2 cellular contexts compared by ENCODE assay signal in the genomic region with DNA sequence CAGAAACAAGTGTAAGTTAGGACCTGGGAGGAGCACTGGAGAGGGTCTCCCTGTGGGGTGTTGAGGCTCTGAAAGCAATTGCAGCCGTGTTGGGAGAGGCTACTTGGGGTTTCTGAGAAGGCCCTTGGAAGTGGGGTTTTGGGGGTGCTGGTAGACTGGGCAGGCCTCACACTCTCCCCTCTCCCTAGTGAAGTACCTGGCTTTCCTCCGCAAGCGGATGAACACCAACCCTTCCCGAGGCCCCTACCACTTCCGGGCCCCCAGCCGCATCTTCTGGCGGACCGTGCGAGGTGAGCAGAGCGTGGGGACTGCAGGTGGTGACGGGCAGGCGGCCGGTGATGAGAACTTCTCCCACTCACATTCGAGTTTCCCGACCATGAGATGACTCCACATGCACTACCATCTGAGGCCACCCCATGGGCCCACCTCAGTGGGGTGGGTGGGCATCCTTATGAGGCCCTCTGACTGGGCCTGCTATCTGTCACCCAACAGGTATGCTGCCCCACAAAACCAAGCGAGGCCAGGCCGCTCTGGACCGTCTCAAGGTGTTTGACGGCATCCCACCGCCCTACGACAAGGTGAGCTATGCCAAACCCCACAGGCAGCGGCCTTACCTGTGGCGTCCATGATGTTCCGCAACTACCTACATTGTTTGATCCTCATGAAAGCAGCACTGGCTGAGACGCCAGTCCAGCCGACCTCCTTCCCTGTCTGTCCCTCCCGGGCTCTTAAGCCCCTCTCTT.
TF ChIP-seq lines count a peak whose summit lies in the region.

No MANE protein-coding gene starts in this region.

TF ChIP-seq in SK-N-SH, 30 proteins besides CTCF, POLR2A, EP300 and RAD21 (continued from another document):
- TF ChIP-seq, protein P1, sequence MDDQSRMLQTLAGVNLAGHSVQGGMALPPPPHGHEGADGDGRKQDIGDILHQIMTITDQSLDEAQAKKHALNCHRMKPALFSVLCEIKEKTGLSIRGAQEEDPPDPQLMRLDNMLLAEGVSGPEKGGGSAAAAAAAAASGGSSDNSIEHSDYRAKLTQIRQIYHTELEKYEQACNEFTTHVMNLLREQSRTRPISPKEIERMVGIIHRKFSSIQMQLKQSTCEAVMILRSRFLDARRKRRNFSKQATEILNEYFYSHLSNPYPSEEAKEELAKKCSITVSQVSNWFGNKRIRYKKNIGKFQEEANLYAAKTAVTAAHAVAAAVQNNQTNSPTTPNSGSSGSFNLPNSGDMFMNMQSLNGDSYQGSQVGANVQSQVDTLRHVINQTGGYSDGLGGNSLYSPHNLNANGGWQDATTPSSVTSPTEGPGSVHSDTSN (IDR thresholded peaks at IDR 0.05), result no peak
- TF ChIP-seq RXRA (IDR thresholded peaks at IDR 0.05; ENCODE audit: borderline replicate concordance, low read depth), result no peak
- TF ChIP-seq, protein P2, sequence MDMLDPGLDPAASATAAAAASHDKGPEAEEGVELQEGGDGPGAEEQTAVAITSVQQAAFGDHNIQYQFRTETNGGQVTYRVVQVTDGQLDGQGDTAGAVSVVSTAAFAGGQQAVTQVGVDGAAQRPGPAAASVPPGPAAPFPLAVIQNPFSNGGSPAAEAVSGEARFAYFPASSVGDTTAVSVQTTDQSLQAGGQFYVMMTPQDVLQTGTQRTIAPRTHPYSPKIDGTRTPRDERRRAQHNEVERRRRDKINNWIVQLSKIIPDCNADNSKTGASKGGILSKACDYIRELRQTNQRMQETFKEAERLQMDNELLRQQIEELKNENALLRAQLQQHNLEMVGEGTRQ (IDR thresholded peaks at IDR 0.05; ENCODE audit: borderline replicate concordance, low read depth, low read length), result no peak
- no peak for TF ChIP-seq TCF12 (IDR thresholded peaks at IDR 0.05)
- no peak for TF ChIP-seq SIN3A (IDR thresholded peaks at IDR 0.05; ENCODE audit: borderline replicate concordance, low read depth, low read length)
- TF ChIP-seq RCOR1 (IDR thresholded peaks at IDR 0.05; ENCODE audit: low read length), result no peak

TF ChIP-seq in SK-N-SH treated with all-trans-retinoic acid at 6 μM for 48 hours, 23 proteins besides CTCF, POLR2A, EP300 and RAD21 (continued from another document):
- TF ChIP-seq, protein P3, sequence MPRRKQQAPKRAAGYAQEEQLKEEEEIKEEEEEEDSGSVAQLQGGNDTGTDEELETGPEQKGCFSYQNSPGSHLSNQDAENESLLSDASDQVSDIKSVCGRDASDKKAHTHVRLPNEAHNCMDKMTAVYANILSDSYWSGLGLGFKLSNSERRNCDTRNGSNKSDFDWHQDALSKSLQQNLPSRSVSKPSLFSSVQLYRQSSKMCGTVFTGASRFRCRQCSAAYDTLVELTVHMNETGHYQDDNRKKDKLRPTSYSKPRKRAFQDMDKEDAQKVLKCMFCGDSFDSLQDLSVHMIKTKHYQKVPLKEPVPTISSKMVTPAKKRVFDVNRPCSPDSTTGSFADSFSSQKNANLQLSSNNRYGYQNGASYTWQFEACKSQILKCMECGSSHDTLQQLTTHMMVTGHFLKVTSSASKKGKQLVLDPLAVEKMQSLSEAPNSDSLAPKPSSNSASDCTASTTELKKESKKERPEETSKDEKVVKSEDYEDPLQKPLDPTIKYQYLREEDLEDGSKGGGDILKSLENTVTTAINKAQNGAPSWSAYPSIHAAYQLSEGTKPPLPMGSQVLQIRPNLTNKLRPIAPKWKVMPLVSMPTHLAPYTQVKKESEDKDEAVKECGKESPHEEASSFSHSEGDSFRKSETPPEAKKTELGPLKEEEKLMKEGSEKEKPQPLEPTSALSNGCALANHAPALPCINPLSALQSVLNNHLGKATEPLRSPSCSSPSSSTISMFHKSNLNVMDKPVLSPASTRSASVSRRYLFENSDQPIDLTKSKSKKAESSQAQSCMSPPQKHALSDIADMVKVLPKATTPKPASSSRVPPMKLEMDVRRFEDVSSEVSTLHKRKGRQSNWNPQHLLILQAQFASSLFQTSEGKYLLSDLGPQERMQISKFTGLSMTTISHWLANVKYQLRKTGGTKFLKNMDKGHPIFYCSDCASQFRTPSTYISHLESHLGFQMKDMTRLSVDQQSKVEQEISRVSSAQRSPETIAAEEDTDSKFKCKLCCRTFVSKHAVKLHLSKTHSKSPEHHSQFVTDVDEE (CRISPR knock-in tag; IDR thresholded peaks at IDR 0.05), result no peak
- TF ChIP-seq ZNF565 (CRISPR knock-in tag; conservative IDR thresholded peaks at IDR 0.05; ENCODE audit: low read depth), result no peak
- TF ChIP-seq ARNTL (CRISPR knock-in tag; IDR thresholded peaks at IDR 0.05; ENCODE audit: borderline replicate concordance, low read depth), result no peak
- TF ChIP-seq ISL1 (CRISPR knock-in tag; IDR thresholded peaks at IDR 0.05), result no peak
- TF ChIP-seq BACH2 (CRISPR knock-in tag; IDR thresholded peaks at IDR 0.05; ENCODE audit: borderline replicate concordance), result no peak
- TF ChIP-seq ESRRG (CRISPR knock-in tag; IDR thresholded peaks at IDR 0.05), result no peak
- TF ChIP-seq ZNF8 (CRISPR knock-in tag; IDR thresholded peaks at IDR 0.05), result no peak
- no peak for TF ChIP-seq SNAI2 (CRISPR knock-in tag; IDR thresholded peaks at IDR 0.05)
- TF ChIP-seq, protein P4, sequence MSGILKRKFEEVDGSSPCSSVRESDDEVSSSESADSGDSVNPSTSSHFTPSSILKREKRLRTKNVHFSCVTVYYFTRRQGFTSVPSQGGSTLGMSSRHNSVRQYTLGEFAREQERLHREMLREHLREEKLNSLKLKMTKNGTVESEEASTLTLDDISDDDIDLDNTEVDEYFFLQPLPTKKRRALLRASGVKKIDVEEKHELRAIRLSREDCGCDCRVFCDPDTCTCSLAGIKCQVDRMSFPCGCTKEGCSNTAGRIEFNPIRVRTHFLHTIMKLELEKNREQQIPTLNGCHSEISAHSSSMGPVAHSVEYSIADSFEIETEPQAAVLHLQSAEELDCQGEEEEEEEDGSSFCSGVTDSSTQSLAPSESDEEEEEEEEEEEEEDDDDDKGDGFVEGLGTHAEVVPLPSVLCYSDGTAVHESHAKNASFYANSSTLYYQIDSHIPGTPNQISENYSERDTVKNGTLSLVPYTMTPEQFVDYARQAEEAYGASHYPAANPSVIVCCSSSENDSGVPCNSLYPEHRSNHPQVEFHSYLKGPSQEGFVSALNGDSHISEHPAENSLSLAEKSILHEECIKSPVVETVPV (CRISPR knock-in tag; IDR thresholded peaks at IDR 0.05), result no peak
